1 cellular context compared by ENCODE assay signal in genomic region chr7:77426052-77426404, GRCh38.
A peak's percentile ranks its signal among the peaks of the same experiment; 100 is the strongest.
TF ChIP-seq lines count a peak whose summit lies in the region.

No MANE protein-coding gene starts in this region.

TF ChIP-seq in HepG2, 621 proteins besides CTCF, POLR2A, EP300 and RAD21 (continued from another document):
- TF ChIP-seq MAZ (IDR thresholded peaks at IDR 0.05; ENCODE audit: borderline replicate concordance, low read depth, low read length) (no peak), MAZ (CRISPR knock-in tag; IDR thresholded peaks at IDR 0.05; ENCODE audit: low read depth) (no peak), ZBTB25 (CRISPR knock-in tag; IDR thresholded peaks at IDR 0.05) (no peak), NFKBIZ (CRISPR knock-in tag; IDR thresholded peaks at IDR 0.05) (no peak), AKAP8 (CRISPR knock-in tag; IDR thresholded peaks at IDR 0.05) (no peak), ZGPAT (CRISPR knock-in tag; IDR thresholded peaks at IDR 0.05) (0 out of 2 replicates have a peak, but pooled peaks have one; percentile 9), ZNF569 (CRISPR knock-in tag; IDR thresholded peaks at IDR 0.05; ENCODE audit: borderline replicate concordance) (no peak)
TF ChIP-seq in HepG2: peak in this region for 1.
